In the genomic region with DNA sequence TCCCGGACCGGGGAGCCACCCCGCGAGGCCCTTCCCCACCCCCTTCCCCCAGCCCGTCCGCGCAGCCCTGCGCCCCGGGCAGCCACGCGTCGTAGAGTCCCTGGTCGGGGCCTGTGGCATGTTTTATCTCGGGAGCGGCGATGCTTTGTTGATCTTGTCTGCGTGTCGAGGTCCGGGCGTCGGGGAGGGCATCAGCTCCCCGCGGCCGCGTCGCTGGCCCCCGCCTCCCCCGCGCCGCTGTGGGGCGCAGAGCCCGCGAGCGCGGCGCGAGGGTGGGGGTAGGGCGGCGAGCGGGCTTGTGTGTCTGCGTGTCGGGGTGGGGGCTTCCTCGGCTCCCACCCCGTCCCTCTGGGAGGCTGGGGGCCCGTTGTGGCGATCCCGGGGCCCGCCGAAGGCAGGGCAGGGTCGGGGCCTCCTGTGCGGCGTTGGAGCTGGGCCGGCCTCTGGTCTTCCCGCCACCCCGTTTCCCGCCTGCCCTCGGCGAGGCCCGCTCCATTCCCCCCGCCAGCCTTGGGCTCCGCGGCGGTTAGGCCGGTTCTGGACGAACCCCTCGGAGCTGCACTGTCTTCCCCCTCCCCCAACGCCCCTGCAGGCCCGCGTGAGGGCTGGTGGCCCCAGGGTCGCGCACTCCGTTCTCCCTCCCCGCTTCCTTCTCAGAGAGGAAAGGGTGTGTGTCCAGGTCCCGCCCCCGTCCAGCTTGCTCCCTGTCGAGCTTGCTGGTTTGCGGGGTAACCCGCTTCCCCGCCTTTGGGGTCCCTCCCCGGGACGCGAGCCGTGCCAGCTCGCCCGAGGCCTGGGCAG, we compare ENCODE assay signal across 1 cellular context.
TF ChIP-seq lines count a peak whose summit lies in the region.

No MANE protein-coding gene starts in this region.

TF ChIP-seq in GM12878, 131 proteins besides CTCF, POLR2A, EP300 and RAD21 (continued from another document):
- TF ChIP-seq LARP7 (IDR thresholded peaks at IDR 0.05) (peak; percentile 39; the same call in 1 of the 2 replicates), NFIC (IDR thresholded peaks at IDR 0.05; ENCODE audit: low read depth, low read length) (no peak), SPI1 (IDR thresholded peaks at IDR 0.05; ENCODE audit: borderline replicate concordance, insufficient read depth, low read depth, low read length) (0 out of 2 replicates have a peak, but pooled peaks have one; percentile 2), FOXM1 (IDR thresholded peaks at IDR 0.05; ENCODE audit: low read depth, low read length) (no peak), MTA2 (IDR thresholded peaks at IDR 0.05; ENCODE audit: low read depth) (no peak), MXI1 (IDR thresholded peaks at IDR 0.05; ENCODE audit: low read depth, low read length) (no peak), ZNF24 (IDR thresholded peaks at IDR 0.05) (no peak), NR2F1 (conservative IDR thresholded peaks at IDR 0.05) (peak; percentile 68), KLF5 (IDR thresholded peaks at IDR 0.05; ENCODE audit: partially characterized antibody) (no peak), SP1 (IDR thresholded peaks at IDR 0.05; ENCODE audit: low read depth, low read length) (no peak), CHD1 (IDR thresholded peaks at IDR 0.05; ENCODE audit: low read depth, low read length) (no peak), NRF1 (conservative IDR thresholded peaks at IDR 0.05; ENCODE audit: low read depth, low read length) (no peak), HDAC6 (IDR thresholded peaks at IDR 0.05; ENCODE audit: unreplicated experiment) (no peak), EZH2 (IDR thresholded peaks at IDR 0.05; ENCODE audit: borderline replicate concordance, control insufficient read depth, low read depth, low read length) (no peak), NFYA (IDR thresholded peaks at IDR 0.05; ENCODE audit: borderline replicate concordance, low read depth, low read length) (no peak), CBX5 (IDR thresholded peaks at IDR 0.05; ENCODE audit: low read depth) (no peak; the same call in 1 of the 2 replicates), MYC (IDR thresholded peaks at IDR 0.05; ENCODE audit: insufficient read depth, insufficient read length, insufficient replicate concordance, low read length, severe bottlenecking) (peak; percentile 6), FOS (IDR thresholded peaks at IDR 0.05; ENCODE audit: borderline replicate concordance, extremely low read depth, insufficient read length) (no peak), ATF7 (IDR thresholded peaks at IDR 0.05; ENCODE audit: low read depth) (no peak), IKZF1 (conservative IDR thresholded peaks at IDR 0.05) (peak; percentile 52; the same call in 1 of the 2 replicates), SUPT20H (IDR thresholded peaks at IDR 0.05; ENCODE audit: borderline replicate concordance, control insufficient read depth, low read depth, low read length) (no peak), POU2F2 (IDR thresholded peaks at IDR 0.05; ENCODE audit: borderline replicate concordance, low read depth, low read length) (no peak)
- TF ChIP-seq, protein P1, sequence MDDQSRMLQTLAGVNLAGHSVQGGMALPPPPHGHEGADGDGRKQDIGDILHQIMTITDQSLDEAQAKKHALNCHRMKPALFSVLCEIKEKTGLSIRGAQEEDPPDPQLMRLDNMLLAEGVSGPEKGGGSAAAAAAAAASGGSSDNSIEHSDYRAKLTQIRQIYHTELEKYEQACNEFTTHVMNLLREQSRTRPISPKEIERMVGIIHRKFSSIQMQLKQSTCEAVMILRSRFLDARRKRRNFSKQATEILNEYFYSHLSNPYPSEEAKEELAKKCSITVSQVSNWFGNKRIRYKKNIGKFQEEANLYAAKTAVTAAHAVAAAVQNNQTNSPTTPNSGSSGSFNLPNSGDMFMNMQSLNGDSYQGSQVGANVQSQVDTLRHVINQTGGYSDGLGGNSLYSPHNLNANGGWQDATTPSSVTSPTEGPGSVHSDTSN (IDR thresholded peaks at IDR 0.05; ENCODE audit: insufficient replicate concordance, low read depth, low read length), result no peak
- TF ChIP-seq, protein P2, sequence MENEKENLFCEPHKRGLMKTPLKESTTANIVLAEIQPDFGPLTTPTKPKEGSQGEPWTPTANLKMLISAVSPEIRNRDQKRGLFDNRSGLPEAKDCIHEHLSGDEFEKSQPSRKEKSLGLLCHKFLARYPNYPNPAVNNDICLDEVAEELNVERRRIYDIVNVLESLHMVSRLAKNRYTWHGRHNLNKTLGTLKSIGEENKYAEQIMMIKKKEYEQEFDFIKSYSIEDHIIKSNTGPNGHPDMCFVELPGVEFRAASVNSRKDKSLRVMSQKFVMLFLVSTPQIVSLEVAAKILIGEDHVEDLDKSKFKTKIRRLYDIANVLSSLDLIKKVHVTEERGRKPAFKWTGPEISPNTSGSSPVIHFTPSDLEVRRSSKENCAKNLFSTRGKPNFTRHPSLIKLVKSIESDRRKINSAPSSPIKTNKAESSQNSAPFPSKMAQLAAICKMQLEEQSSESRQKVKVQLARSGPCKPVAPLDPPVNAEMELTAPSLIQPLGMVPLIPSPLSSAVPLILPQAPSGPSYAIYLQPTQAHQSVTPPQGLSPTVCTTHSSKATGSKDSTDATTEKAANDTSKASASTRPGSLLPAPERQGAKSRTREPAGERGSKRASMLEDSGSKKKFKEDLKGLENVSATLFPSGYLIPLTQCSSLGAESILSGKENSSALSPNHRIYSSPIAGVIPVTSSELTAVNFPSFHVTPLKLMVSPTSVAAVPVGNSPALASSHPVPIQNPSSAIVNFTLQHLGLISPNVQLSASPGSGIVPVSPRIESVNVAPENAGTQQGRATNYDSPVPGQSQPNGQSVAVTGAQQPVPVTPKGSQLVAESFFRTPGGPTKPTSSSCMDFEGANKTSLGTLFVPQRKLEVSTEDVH (IDR thresholded peaks at IDR 0.05; ENCODE audit: low read depth, partially characterized antibody), result no peak
- TF ChIP-seq, protein P3, sequence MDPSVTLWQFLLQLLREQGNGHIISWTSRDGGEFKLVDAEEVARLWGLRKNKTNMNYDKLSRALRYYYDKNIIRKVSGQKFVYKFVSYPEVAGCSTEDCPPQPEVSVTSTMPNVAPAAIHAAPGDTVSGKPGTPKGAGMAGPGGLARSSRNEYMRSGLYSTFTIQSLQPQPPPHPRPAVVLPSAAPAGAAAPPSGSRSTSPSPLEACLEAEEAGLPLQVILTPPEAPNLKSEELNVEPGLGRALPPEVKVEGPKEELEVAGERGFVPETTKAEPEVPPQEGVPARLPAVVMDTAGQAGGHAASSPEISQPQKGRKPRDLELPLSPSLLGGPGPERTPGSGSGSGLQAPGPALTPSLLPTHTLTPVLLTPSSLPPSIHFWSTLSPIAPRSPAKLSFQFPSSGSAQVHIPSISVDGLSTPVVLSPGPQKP (IDR thresholded peaks at IDR 0.05; ENCODE audit: low read depth, low read length), result no peak
- TF ChIP-seq, protein P4, sequence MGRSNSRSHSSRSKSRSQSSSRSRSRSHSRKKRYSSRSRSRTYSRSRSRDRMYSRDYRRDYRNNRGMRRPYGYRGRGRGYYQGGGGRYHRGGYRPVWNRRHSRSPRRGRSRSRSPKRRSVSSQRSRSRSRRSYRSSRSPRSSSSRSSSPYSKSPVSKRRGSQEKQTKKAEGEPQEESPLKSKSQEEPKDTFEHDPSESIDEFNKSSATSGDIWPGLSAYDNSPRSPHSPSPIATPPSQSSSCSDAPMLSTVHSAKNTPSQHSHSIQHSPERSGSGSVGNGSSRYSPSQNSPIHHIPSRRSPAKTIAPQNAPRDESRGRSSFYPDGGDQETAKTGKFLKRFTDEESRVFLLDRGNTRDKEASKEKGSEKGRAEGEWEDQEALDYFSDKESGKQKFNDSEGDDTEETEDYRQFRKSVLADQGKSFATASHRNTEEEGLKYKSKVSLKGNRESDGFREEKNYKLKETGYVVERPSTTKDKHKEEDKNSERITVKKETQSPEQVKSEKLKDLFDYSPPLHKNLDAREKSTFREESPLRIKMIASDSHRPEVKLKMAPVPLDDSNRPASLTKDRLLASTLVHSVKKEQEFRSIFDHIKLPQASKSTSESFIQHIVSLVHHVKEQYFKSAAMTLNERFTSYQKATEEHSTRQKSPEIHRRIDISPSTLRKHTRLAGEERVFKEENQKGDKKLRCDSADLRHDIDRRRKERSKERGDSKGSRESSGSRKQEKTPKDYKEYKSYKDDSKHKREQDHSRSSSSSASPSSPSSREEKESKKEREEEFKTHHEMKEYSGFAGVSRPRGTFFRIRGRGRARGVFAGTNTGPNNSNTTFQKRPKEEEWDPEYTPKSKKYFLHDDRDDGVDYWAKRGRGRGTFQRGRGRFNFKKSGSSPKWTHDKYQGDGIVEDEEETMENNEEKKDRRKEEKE (IDR thresholded peaks at IDR 0.05), result no peak
- TF ChIP-seq, protein P5, sequence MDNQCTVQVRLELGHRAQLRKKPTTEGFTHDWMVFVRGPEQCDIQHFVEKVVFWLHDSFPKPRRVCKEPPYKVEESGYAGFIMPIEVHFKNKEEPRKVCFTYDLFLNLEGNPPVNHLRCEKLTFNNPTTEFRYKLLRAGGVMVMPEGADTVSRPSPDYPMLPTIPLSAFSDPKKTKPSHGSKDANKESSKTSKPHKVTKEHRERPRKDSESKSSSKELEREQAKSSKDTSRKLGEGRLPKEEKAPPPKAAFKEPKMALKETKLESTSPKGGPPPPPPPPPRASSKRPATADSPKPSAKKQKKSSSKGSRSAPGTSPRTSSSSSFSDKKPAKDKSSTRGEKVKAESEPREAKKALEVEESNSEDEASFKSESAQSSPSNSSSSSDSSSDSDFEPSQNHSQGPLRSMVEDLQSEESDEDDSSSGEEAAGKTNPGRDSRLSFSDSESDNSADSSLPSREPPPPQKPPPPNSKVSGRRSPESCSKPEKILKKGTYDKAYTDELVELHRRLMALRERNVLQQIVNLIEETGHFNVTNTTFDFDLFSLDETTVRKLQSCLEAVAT (IDR thresholded peaks at IDR 0.05), result no peak
- TF ChIP-seq, protein P6, sequence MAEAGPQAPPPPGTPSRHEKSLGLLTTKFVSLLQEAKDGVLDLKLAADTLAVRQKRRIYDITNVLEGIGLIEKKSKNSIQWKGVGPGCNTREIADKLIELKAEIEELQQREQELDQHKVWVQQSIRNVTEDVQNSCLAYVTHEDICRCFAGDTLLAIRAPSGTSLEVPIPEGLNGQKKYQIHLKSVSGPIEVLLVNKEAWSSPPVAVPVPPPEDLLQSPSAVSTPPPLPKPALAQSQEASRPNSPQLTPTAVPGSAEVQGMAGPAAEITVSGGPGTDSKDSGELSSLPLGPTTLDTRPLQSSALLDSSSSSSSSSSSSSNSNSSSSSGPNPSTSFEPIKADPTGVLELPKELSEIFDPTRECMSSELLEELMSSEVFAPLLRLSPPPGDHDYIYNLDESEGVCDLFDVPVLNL (IDR thresholded peaks at IDR 0.05; ENCODE audit: low read depth, low read length), result no peak
- TF ChIP-seq, protein P7, sequence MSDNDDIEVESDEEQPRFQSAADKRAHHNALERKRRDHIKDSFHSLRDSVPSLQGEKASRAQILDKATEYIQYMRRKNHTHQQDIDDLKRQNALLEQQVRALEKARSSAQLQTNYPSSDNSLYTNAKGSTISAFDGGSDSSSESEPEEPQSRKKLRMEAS (IDR thresholded peaks at IDR 0.05; ENCODE audit: low read depth, low read length), result no peak
- TF ChIP-seq, protein P8, sequence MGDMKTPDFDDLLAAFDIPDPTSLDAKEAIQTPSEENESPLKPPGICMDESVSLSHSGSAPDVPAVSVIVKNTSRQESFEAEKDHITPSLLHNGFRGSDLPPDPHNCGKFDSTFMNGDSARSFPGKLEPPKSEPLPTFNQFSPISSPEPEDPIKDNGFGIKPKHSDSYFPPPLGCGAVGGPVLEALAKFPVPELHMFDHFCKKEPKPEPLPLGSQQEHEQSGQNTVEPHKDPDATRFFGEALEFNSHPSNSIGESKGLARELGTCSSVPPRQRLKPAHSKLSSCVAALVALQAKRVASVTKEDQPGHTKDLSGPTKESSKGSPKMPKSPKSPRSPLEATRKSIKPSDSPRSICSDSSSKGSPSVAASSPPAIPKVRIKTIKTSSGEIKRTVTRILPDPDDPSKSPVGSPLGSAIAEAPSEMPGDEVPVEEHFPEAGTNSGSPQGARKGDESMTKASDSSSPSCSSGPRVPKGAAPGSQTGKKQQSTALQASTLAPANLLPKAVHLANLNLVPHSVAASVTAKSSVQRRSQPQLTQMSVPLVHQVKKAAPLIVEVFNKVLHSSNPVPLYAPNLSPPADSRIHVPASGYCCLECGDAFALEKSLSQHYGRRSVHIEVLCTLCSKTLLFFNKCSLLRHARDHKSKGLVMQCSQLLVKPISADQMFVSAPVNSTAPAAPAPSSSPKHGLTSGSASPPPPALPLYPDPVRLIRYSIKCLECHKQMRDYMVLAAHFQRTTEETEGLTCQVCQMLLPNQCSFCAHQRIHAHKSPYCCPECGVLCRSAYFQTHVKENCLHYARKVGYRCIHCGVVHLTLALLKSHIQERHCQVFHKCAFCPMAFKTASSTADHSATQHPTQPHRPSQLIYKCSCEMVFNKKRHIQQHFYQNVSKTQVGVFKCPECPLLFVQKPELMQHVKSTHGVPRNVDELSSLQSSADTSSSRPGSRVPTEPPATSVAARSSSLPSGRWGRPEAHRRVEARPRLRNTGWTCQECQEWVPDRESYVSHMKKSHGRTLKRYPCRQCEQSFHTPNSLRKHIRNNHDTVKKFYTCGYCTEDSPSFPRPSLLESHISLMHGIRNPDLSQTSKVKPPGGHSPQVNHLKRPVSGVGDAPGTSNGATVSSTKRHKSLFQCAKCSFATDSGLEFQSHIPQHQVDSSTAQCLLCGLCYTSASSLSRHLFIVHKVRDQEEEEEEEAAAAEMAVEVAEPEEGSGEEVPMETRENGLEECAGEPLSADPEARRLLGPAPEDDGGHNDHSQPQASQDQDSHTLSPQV (IDR thresholded peaks at IDR 0.05), result no peak
TF ChIP-seq in GM12878: peak in this region for 11.
